Comparison of ENCODE assay signal across 8 cellular contexts in genomic region chr1:201916649-201917249, GRCh38. TPM values are rescaled to one million over a fixed set of nuclear protein-coding genes. Genes with fewer than 3 reads are reported as not detected.
DNase-seq lines count a peak whose midpoint lies in the region; ATAC-seq, FAIRE-seq and TF ChIP-seq lines count a peak whose summit lies in the region.

No MANE protein-coding gene starts in this region.

- CTCF ChIA-PET in Calu3 (lab: Charles Lee) = interaction anchor here (0.7 to 0.9 kb wide), 2 partner anchors 37 to 75 kb away, joined by 3 to 10 read pairs; no protein-coding TSS in a partner anchor

- ATAC-seq in pancreas (peak in 3 of 4 donors; percentile 71 to 75 (median 71)), GM19467 (IDR thresholded peaks at IDR 0.05; ENCODE audit: unreplicated experiment) (no peak), GM19035 (IDR thresholded peaks at IDR 0.05; ENCODE audit: unreplicated experiment) (no peak)

- BruUV-seq in Calu3 (replicated peaks; lab: Mats Ljungman, UMichigan) = no TSS peak

- H3K4me1 Mint-ChIP-seq in Calu3 (ENCODE audit: low read depth, unreplicated experiment) = peaks cover 26% of the 10 kb centered on the region

- WGBS in pancreas, 2 donors = 37 to 39% methylated on average over 11 of the region's 11 CpGs

- FAIRE-seq in pancreas (lab: Jason Lieb, UNC) = no peak

- H3K27ac ChIP-seq in pancreas = no peak overlapping the region

- no peaks in the 10 kb centered on the region for H3K27me3 ChIP-seq in pancreas

- no peak overlapping the region for H3K4me3 Mint-ChIP-seq in Calu3 (ENCODE audit: low read depth, unreplicated experiment)

- H3K9me3 Mint-ChIP-seq in Calu3 (ENCODE audit: low read depth, unreplicated experiment) = no peaks in the 10 kb centered on the region

- H3K27me3 Mint-ChIP-seq in Calu3 (ENCODE audit: unreplicated experiment) = peaks cover 22% of the 10 kb centered on the region

- H3K36me3 ChIP-seq in pancreas = no peaks in the 10 kb centered on the region

- TF ChIP-seq CTCF in Calu3 (IDR thresholded peaks at IDR 0.05; ENCODE audit: unreplicated experiment) = no peak
- no peak for TF ChIP-seq CTCF in pancreas (IDR thresholded peaks at IDR 0.05)

- no peaks in the 10 kb centered on the region for H3K9me3 ChIP-seq in pancreas

- no peaks in the 10 kb centered on the region for H3K4me1 ChIP-seq in pancreas

- no peaks in the 10 kb centered on the region for H3K36me3 Mint-ChIP-seq in Calu3 (ENCODE audit: insufficient read depth, unreplicated experiment)

- peak; percentile 71 for DNase-seq in Calu3
- peak; percentile 69 for DNase-seq in NCI-H226
- DNase-seq in fibroblast of gingiva (ENCODE audit: low read depth) = peak; percentile 86
- DNase-seq in pancreas = peak in 4 of 6 donors; percentile 23 to 45 (median 41)
- no peak for DNase-seq in NCI-H2107 (lab: John Stamatoyannopoulos, UW)
- no peak for DNase-seq in NCI-H1694 (lab: John Stamatoyannopoulos, UW)

- no peak overlapping the region for H3K27ac Mint-ChIP-seq in Calu3 (ENCODE audit: unreplicated experiment)

- intact Hi-C loops in Calu3 (cut with micrococcal nuclease; ENCODE audit: unreplicated experiment) (no loop called here), pancreas (cut with DNase I) (no loop called here)

- no peak overlapping the region for H3K4me3 ChIP-seq in pancreas

RNA-seq across cellular contexts. Expression of gene SHISA4, which starts 28.1 kb away (rescaled TPM):
- total RNA-seq in Calu3 (2022) (9.9 and 13.7 TPM in 2 replicates), pancreas (1 to 10 TPM; 3.6 to 7.5 (median 4.8) TPM)
- 1 to 10 TPM; 7.5 to 9.3 TPM for polyA plus RNA-seq in pancreas

RNA-seq across cellular contexts. Expression of gene LMOD1, which starts 29.6 kb away (rescaled TPM):
- total RNA-seq in Calu3 (2022) (not detected in 2 replicates), pancreas (1 to 10 TPM in 5 of 6 donors, under 1 TPM in 1; 0.67 to 4.5 (median 1.7) TPM)
- polyA plus RNA-seq in pancreas = 10 to 100 TPM in 1 of 2 donors, 1 to 10 TPM in 1; 7.1 to 13.6 TPM

RNA-seq across cellular contexts. Expression of gene TIMM17A, which starts 38.6 kb away (rescaled TPM):
- total RNA-seq in Calu3 (2022) (78.5 and 85.3 TPM in 2 replicates), pancreas (10 to 100 TPM in 5 of 6 donors, 1 to 10 TPM in 1; 7.9 to 17.8 (median 17.1) TPM)
- polyA plus RNA-seq in pancreas = 10 to 100 TPM; 18.1 to 28.2 TPM

Comparison
In these comparisons a context has a peak if more than half of its experiments do, and no peak if none do; other contexts are left out.
1. DNase-seq: peak in Calu3 (single experiment), NCI-H226 (single experiment), fibroblast of gingiva (single experiment) and pancreas (4 of 6); none in NCI-H2107 (single experiment) and NCI-H1694 (single experiment).
2. ATAC-seq: peak in pancreas (3 of 4); none in GM19467 (single experiment) and GM19035 (single experiment).